9 cellular contexts compared by ENCODE assay signal in genomic region chr3:89851974-89852621, GRCh38.
DNase-seq lines count a peak whose midpoint lies in the region; ATAC-seq and TF ChIP-seq lines count a peak whose summit lies in the region.
"Had no signal": no experiment of that assay in that cellular context is flagged by ENCODE, and none has a peak within 500 bp of the region (broad histone marks: within the 10 kb centered on the region; RNA-seq: fewer than 3 reads in every experiment).

No MANE protein-coding gene starts in this region.

- in situ Hi-C loops in ACHN (cut with HindIII; ENCODE audit: low pct_ligation_motif_present, low pct_unique_long_range_greater_than_20kb, low sequenced_read_pairs) = no loop called here

- intact Hi-C loops in spleen (cut with DNase I; ENCODE audit: low total_unique reads) = no loop called here

- H3K9me2 ChIP-seq in SU-DHL-6 (replicated peaks; ENCODE audit: insufficient read depth, low read length) = no peaks in the 10 kb centered on the region

- H3K9me3 ChIP-seq in SU-DHL-6 (ENCODE audit: insufficient read depth, low read length) = no peaks in the 10 kb centered on the region
- peaks cover 0 to 11% (median 2%) of the 10 kb centered on the region in 8 donors for H3K9me3 ChIP-seq in spleen

- H3K27me3 ChIP-seq in SU-DHL-6 (ENCODE audit: low read length) (no peaks in the 10 kb centered on the region), spleen (replicated peaks in 1 of 7) (no peaks in the 10 kb centered on the region)

- H3K27ac ChIP-seq in SU-DHL-6 (ENCODE audit: low read depth, low read length) (no peak overlapping the region), spleen (no peak overlapping the region)

- TF ChIP-seq CTCF in SU-DHL-6 (IDR thresholded peaks at IDR 0.05; ENCODE audit: insufficient read depth, low read length, poor library complexity, severe bottlenecking) = peak; percentile 16
- no peak for TF ChIP-seq CTCF in spleen (IDR thresholded peaks at IDR 0.05 in 8 of 11, conservative IDR thresholded peaks at IDR 0.05 in 3 of 11)

- H2AFZ ChIP-seq in SU-DHL-6 (ENCODE audit: low read depth, low read length, severe bottlenecking) = no peak overlapping the region

- H4K20me1 ChIP-seq in SU-DHL-6 (ENCODE audit: low read depth, low read length) = no peaks in the 10 kb centered on the region

- H3K4me1 ChIP-seq in spleen = no peaks in the 10 kb centered on the region

- H3F3A ChIP-seq in SU-DHL-6 (ENCODE audit: insufficient read depth) = no peaks in the 10 kb centered on the region

- no peak for TF ChIP-seq POLR2A in spleen (IDR thresholded peaks at IDR 0.05)

- no peak for ATAC-seq in GM18498 (IDR thresholded peaks at IDR 0.05; ENCODE audit: unreplicated experiment)

- H3K36me3 ChIP-seq in SU-DHL-6 (ENCODE audit: low read length) (no peaks in the 10 kb centered on the region), spleen (no peaks in the 10 kb centered on the region)

- no peaks in the 10 kb centered on the region for H3K79me2 ChIP-seq in SU-DHL-6 (ENCODE audit: insufficient read depth, low read length)

- H3K4me2 ChIP-seq in SU-DHL-6 (ENCODE audit: low read depth, low read length, poor library complexity, severe bottlenecking) = no peak overlapping the region

- DNase-seq in ACHN (peak; percentile 33), HT-29 (ENCODE audit: low spot score) (peak; percentile 61), iPS-NIHi7 (ENCODE audit: extremely low spot score) (peak; percentile 83), NCI-H510A (lab: John Stamatoyannopoulos, UW) (no peak), spleen (no peak)
- DNase-seq in stimulated activated CD4-positive, alpha-beta T cell treated with anti-CD3 and anti-CD28 coated beads, Interleukin-4, amount 100 ng/mL, for 24 hours = no peak
- DNase-seq: NCI-H1436 treated with DMSO at 0.1 percent for 48 hours had no signal

- 28 to 42% (median 31%) methylated on average over 9 of the region's 9 CpGs for WGBS in spleen, 5 donors

- H3K9ac ChIP-seq in SU-DHL-6 (ENCODE audit: low read length) = no peak overlapping the region

- H3K4me3 ChIP-seq in SU-DHL-6 (ENCODE audit: insufficient read depth, low read length, poor library complexity, severe bottlenecking) (no peak overlapping the region), spleen (no peak overlapping the region)

Comparison
In these comparisons a context has a peak if more than half of its experiments do, and no peak if none do; other contexts are left out.
1. DNase-seq: peak in ACHN (single experiment), HT-29 (single experiment) and iPS-NIHi7 (single experiment); none in stimulated activated CD4-positive, alpha-beta T cell treated with anti-CD3 and anti-CD28 coated beads, Interleukin-4, amount 100 ng/mL, for 24 hours (single experiment), NCI-H510A (single experiment) and spleen (single experiment).